Comparison of ENCODE assay signal across 1 cellular context in genomic region chr5:74595143-74595915, GRCh38.
TF ChIP-seq lines count a peak whose summit lies in the region.

No MANE protein-coding gene starts in this region.

TF ChIP-seq in WTC11, 78 proteins besides CTCF, POLR2A, EP300 and RAD21:
- TF ChIP-seq, protein P1, sequence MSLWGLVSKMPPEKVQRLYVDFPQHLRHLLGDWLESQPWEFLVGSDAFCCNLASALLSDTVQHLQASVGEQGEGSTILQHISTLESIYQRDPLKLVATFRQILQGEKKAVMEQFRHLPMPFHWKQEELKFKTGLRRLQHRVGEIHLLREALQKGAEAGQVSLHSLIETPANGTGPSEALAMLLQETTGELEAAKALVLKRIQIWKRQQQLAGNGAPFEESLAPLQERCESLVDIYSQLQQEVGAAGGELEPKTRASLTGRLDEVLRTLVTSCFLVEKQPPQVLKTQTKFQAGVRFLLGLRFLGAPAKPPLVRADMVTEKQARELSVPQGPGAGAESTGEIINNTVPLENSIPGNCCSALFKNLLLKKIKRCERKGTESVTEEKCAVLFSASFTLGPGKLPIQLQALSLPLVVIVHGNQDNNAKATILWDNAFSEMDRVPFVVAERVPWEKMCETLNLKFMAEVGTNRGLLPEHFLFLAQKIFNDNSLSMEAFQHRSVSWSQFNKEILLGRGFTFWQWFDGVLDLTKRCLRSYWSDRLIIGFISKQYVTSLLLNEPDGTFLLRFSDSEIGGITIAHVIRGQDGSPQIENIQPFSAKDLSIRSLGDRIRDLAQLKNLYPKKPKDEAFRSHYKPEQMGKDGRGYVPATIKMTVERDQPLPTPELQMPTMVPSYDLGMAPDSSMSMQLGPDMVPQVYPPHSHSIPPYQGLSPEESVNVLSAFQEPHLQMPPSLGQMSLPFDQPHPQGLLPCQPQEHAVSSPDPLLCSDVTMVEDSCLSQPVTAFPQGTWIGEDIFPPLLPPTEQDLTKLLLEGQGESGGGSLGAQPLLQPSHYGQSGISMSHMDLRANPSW (CRISPR knock-in tag; conservative IDR thresholded peaks at IDR 0.05; ENCODE audit: low read depth) = no peak
- no peak for TF ChIP-seq JAZF1 (CRISPR knock-in tag; IDR thresholded peaks at IDR 0.05)
- TF ChIP-seq OVOL2 (CRISPR knock-in tag; IDR thresholded peaks at IDR 0.05; ENCODE audit: borderline replicate concordance) = no peak
- TF ChIP-seq ATF1 (CRISPR knock-in tag; IDR thresholded peaks at IDR 0.05) = no peak
